In genomic region chr12:6795088-6795487, GRCh38 we compare ENCODE assay signal across 24 cellular contexts. TPM values are rescaled to one million over a fixed set of nuclear protein-coding genes. Genes with fewer than 3 reads are reported as not detected.
"Had no signal": no experiment of that assay in that cellular context is flagged by ENCODE, and none has a peak within 500 bp of the region (broad histone marks: within the 10 kb centered on the region; RNA-seq: fewer than 3 reads in every experiment).

No MANE protein-coding gene starts in this region.

- H3K9me3 Mint-ChIP-seq: dendritic cell treated with granulocyte-macrophage colony-stimulating factor and Interleukin-4, amounts not matched to agents 40 ng/mL and 50 ng/mL, for 4 days; effector memory CD8-positive, alpha-beta T cell; memory B cell; stimulated activated memory B cell treated with anti-CD40 and anti-IgM and Interleukin-4, amounts not matched to agents 10 μg/mL and 1 μg/mL and 100 μg/mL, for 72 hours; stimulated activated naive CD8-positive, alpha-beta T cell treated with anti-CD3 and anti-CD28 coated beads, Interleukin-15, Interleukin-2, amounts not matched to agents 100 ng/mL and 50 ng/mL, for 24 hours had no signal

- H3K4me3 ChIP-seq: esophagus squamous epithelium, left ventricle myocardium inferior, lower lobe of right lung, psoas muscle, right lobe of liver, tibial artery, upper lobe of left lung, vagina had no signal

- H3K27ac ChIP-seq: epithelial cell of prostate, esophagus squamous epithelium, foreskin keratinocyte, left ventricle myocardium inferior, lower lobe of right lung, neutrophil, psoas muscle, right lobe of liver, tibial artery, upper lobe of left lung, vagina had no signal

- DNase-seq: effector memory CD8-positive, alpha-beta T cell; esophagus squamous epithelium; foreskin keratinocyte; kidney; left cardiac atrium; left ventricle myocardium inferior; lower lobe of right lung; naive B cell; psoas muscle; retina; right lobe of liver; stimulated activated CD4-positive, alpha-beta T cell treated with anti-CD3 and anti-CD28 coated beads, Interleukin-4, amount 100 ng/mL, for 24 hours; tibial artery; upper lobe of left lung had no signal

- H3K4me1 ChIP-seq: foreskin keratinocyte, psoas muscle, right lobe of liver, tibial artery had no signal

- H3K27ac Mint-ChIP-seq: dendritic cell treated with granulocyte-macrophage colony-stimulating factor and Interleukin-4, amounts not matched to agents 40 ng/mL and 50 ng/mL, for 4 days; effector memory CD8-positive, alpha-beta T cell; memory B cell; naive B cell; stimulated activated memory B cell treated with anti-CD40 and anti-IgM and Interleukin-4, amounts not matched to agents 10 μg/mL and 1 μg/mL and 100 μg/mL, for 72 hours; stimulated activated naive CD8-positive, alpha-beta T cell treated with anti-CD3 and anti-CD28 coated beads, Interleukin-15, Interleukin-2, amounts not matched to agents 100 ng/mL and 50 ng/mL, for 24 hours had no signal

- H3K27me3 ChIP-seq: esophagus squamous epithelium, neutrophil, right lobe of liver, upper lobe of left lung, vagina had no signal

- H3K9me3 ChIP-seq: esophagus squamous epithelium, left ventricle myocardium inferior, lower lobe of right lung, neutrophil, psoas muscle, right lobe of liver, tibial artery, upper lobe of left lung, vagina had no signal

- FAIRE-seq: kidney had no signal

- ATAC-seq: effector memory CD8-positive, alpha-beta T cell; foreskin keratinocyte; left cardiac atrium; lower lobe of right lung; psoas muscle; right lobe of liver; stimulated activated memory B cell treated with anti-CD40 and anti-IgM and Interleukin-4, amounts not matched to agents 10 μg/mL and 1 μg/mL and 100 μg/mL, for 72 hours had no signal

- H3K36me3 ChIP-seq: esophagus squamous epithelium, left ventricle myocardium inferior, neutrophil, right lobe of liver, tibial artery, upper lobe of left lung, vagina had no signal

- H3K27me3 Mint-ChIP-seq: dendritic cell treated with granulocyte-macrophage colony-stimulating factor and Interleukin-4, amounts not matched to agents 40 ng/mL and 50 ng/mL, for 4 days had no signal

- H3K4me3 Mint-ChIP-seq: dendritic cell treated with granulocyte-macrophage colony-stimulating factor and Interleukin-4, amounts not matched to agents 40 ng/mL and 50 ng/mL, for 4 days; effector memory CD8-positive, alpha-beta T cell; memory B cell; naive B cell; stimulated activated memory B cell treated with anti-CD40 and anti-IgM and Interleukin-4, amounts not matched to agents 10 μg/mL and 1 μg/mL and 100 μg/mL, for 72 hours; stimulated activated naive CD8-positive, alpha-beta T cell treated with anti-CD3 and anti-CD28 coated beads, Interleukin-15, Interleukin-2, amounts not matched to agents 100 ng/mL and 50 ng/mL, for 24 hours had no signal

- H3K36me3 Mint-ChIP-seq: memory B cell; naive B cell; stimulated activated memory B cell treated with anti-CD40 and anti-IgM and Interleukin-4, amounts not matched to agents 10 μg/mL and 1 μg/mL and 100 μg/mL, for 72 hours had no signal

RNA-seq across cellular contexts. Expression of gene CD4, which starts 5.8 kb away (rescaled TPM):
- total RNA-seq: foreskin keratinocyte had no signal
- polyA plus RNA-seq: foreskin keratinocyte, neural cell had no signal

RNA-seq across cellular contexts. Expression of gene LAG3, which starts 22.8 kb away (rescaled TPM):
- total RNA-seq: left ventricle myocardium inferior, osteoblast, temporal lobe had no signal
